8 cellular contexts compared by ENCODE assay signal in genomic region chr11:59669611-59670009, GRCh38. TPM values are rescaled to one million over a fixed set of nuclear protein-coding genes. Genes with fewer than 3 reads are reported as not detected.
DNase-seq lines count a peak whose midpoint lies in the region; ATAC-seq, FAIRE-seq and TF ChIP-seq lines count a peak whose summit lies in the region.

No MANE protein-coding gene starts in this region.

- H3K27ac Mint-ChIP-seq in CD4-positive, alpha-beta T cell = peak overlapping the region; percentile 99
- peak overlapping the region; percentile 97 for H3K27ac Mint-ChIP-seq in activated T-helper 1 cell treated with anti-CD3 and anti-CD28 coated beads, Interleukin-12 subunit alpha, Interleukin-12 subunit beta, Interleukin-2, Interleukin-4 antibody, amounts not matched to agents 30 ng/mL and 10 ng/mL and 1 ng/mL, durations not matched to agents 14 hours and 24 hours and 36 hours

- peak in 1 of 10 experiments; percentile 2 for DNase-seq in CD4-positive, alpha-beta T cell
- no peak for DNase-seq in HFF-Myc (ENCODE audit: extremely low read depth, low read depth)
- DNase-seq in activated T-helper 1 cell treated with anti-CD3 and anti-CD28 coated beads, Interleukin-12 subunit alpha, Interleukin-12 subunit beta, Interleukin-2, Interleukin-4 antibody, amounts not matched to agents 30 ng/mL and 10 ng/mL and 1 ng/mL, durations not matched to agents 14 hours and 24 hours and 36 hours (ENCODE audit: low spot score) = no peak
- DNase-seq in Right ventricle myocardium superior = peak; percentile 59
- peak in 3 of 6 donors; percentile 38 to 70 (median 64) for DNase-seq in pancreas
- DNase-seq in NCI-H748 treated with DMSO at 0.1 percent for 48 hours (lab: John Stamatoyannopoulos, UW) = no peak
- no peak for DNase-seq in UCSD-AML1 (lab: John Stamatoyannopoulos, UW; ENCODE audit: unreplicated experiment)

- H3K36me3 ChIP-seq in pancreas = peaks cover 0 to 11% (median 4%) of the 10 kb centered on the region in 3 donors

- H3K27ac ChIP-seq in CD4-positive, alpha-beta T cell (ENCODE audit: low read depth, low read length) = peak overlapping the region; percentile 98
- peak overlapping the region; percentile 87 to 95 (median 92) for H3K27ac ChIP-seq in pancreas

- intact Hi-C loops in CD4-positive, alpha-beta T cell (cut with DNase I, micrococcal nuclease) = loop anchor here (1.0 to 10.0 kb wide), 8 partner anchors 53 to 525 kb away; partner anchors contain the start of genes DTX4 (in 1 of the 2), FAM111A (in 1 of the 2), MRPL16 (in 1 of the 2) and STX3 (in 1 of the 2)
- intact Hi-C loops in activated T-helper 1 cell treated with anti-CD3 and anti-CD28 coated beads, Interleukin-12 subunit alpha, Interleukin-12 subunit beta, Interleukin-2, Interleukin-4 antibody, amounts not matched to agents 30 ng/mL and 10 ng/mL and 1 ng/mL, durations not matched to agents 14 hours and 24 hours and 36 hours (cut with micrococcal nuclease) = loop anchor here (1.0 to 2.0 kb wide), 10 partner anchors 53 to 1929 kb away; partner anchors contain the start of genes FAM111A, FAM111B, MRPL16 and SELENOH
- intact Hi-C loops in Right ventricle myocardium superior (cut with DNase I) (loop anchor here (5.0 to 10.0 kb wide), 2 partner anchors 52 to 135 kb away; partner anchors contain the start of gene OSBP), pancreas (cut with DNase I) (no loop called here)

- H3K9me3 Mint-ChIP-seq in CD4-positive, alpha-beta T cell = no peaks in the 10 kb centered on the region
- no peaks in the 10 kb centered on the region for H3K9me3 Mint-ChIP-seq in activated T-helper 1 cell treated with anti-CD3 and anti-CD28 coated beads, Interleukin-12 subunit alpha, Interleukin-12 subunit beta, Interleukin-2, Interleukin-4 antibody, amounts not matched to agents 30 ng/mL and 10 ng/mL and 1 ng/mL, durations not matched to agents 14 hours and 24 hours and 36 hours

- H3K27me3 Mint-ChIP-seq in CD4-positive, alpha-beta T cell = no peaks in the 10 kb centered on the region
- H3K27me3 Mint-ChIP-seq in activated T-helper 1 cell treated with anti-CD3 and anti-CD28 coated beads, Interleukin-12 subunit alpha, Interleukin-12 subunit beta, Interleukin-2, Interleukin-4 antibody, amounts not matched to agents 30 ng/mL and 10 ng/mL and 1 ng/mL, durations not matched to agents 14 hours and 24 hours and 36 hours (ENCODE audit: insufficient read depth) = peaks cover 2% of the 10 kb centered on the region

- H3K4me1 ChIP-seq in pancreas = peaks cover 7 to 11% (median 8%) of the 10 kb centered on the region in 3 donors

- 5 to 6% methylated on average over 22 of the region's 22 CpGs for WGBS in pancreas, 2 donors

- no peak for ATAC-seq in CD4-positive, alpha-beta T cell (ENCODE audit: poor library complexity)
- ATAC-seq in Right ventricle myocardium superior (ENCODE audit: poor library complexity) (peak; percentile 54), pancreas (peak in 3 of 4 donors; percentile 32 to 44 (median 41)), HG03457 (IDR thresholded peaks at IDR 0.05; ENCODE audit: unreplicated experiment) (no peak)

- H3K4me3 ChIP-seq in HFF-Myc (replicated peaks; ENCODE audit: low read depth, low read length) (peak overlapping the region; percentile 81), pancreas (peak overlapping the region; percentile 11 to 86 (median 56))

- peaks cover 43% of the 10 kb centered on the region for H3K36me3 Mint-ChIP-seq in CD4-positive, alpha-beta T cell (ENCODE audit: low read depth)
- peaks cover 31% of the 10 kb centered on the region for H3K36me3 Mint-ChIP-seq in activated T-helper 1 cell treated with anti-CD3 and anti-CD28 coated beads, Interleukin-12 subunit alpha, Interleukin-12 subunit beta, Interleukin-2, Interleukin-4 antibody, amounts not matched to agents 30 ng/mL and 10 ng/mL and 1 ng/mL, durations not matched to agents 14 hours and 24 hours and 36 hours (ENCODE audit: low read depth)

- H3K9me3 ChIP-seq in CD4-positive, alpha-beta T cell (ENCODE audit: control insufficient read depth, low read length) = no peaks in the 10 kb centered on the region
- H3K9me3 ChIP-seq in pancreas = no peaks in the 10 kb centered on the region

- POLR2A ChIA-PET in CD4-positive, alpha-beta T cell (lab: Charles Lee) = interaction anchor here (0.6 to 5.2 kb wide), 27 partner anchors 8 to 1692 kb away, joined by 3 to 130 read pairs (median 4); partner anchors contain the start of genes CYB561A3, MRPL16, OSBP and TMEM138

- FAIRE-seq in pancreas (lab: Jason Lieb, UNC) = no peak

- TF ChIP-seq CTCF in CD4-positive, alpha-beta T cell (IDR thresholded peaks at IDR 0.05) = no peak
- TF ChIP-seq CTCF in HFF-Myc (IDR thresholded peaks at IDR 0.05; ENCODE audit: low read depth, low read length, missing control alignments) (no peak), pancreas (IDR thresholded peaks at IDR 0.05) (no peak)

- H3K4me3 Mint-ChIP-seq in CD4-positive, alpha-beta T cell = peak overlapping the region; percentile 99
- peak overlapping the region; percentile 92 for H3K4me3 Mint-ChIP-seq in activated T-helper 1 cell treated with anti-CD3 and anti-CD28 coated beads, Interleukin-12 subunit alpha, Interleukin-12 subunit beta, Interleukin-2, Interleukin-4 antibody, amounts not matched to agents 30 ng/mL and 10 ng/mL and 1 ng/mL, durations not matched to agents 14 hours and 24 hours and 36 hours

- no peaks in the 10 kb centered on the region for H3K27me3 ChIP-seq in CD4-positive, alpha-beta T cell (ENCODE audit: control insufficient read depth, insufficient read depth, low read length)
- H3K27me3 ChIP-seq in pancreas = no peaks in the 10 kb centered on the region

- peaks cover 49% of the 10 kb centered on the region for H3K4me1 Mint-ChIP-seq in CD4-positive, alpha-beta T cell (ENCODE audit: low read depth)
- peaks cover 41% of the 10 kb centered on the region for H3K4me1 Mint-ChIP-seq in activated T-helper 1 cell treated with anti-CD3 and anti-CD28 coated beads, Interleukin-12 subunit alpha, Interleukin-12 subunit beta, Interleukin-2, Interleukin-4 antibody, amounts not matched to agents 30 ng/mL and 10 ng/mL and 1 ng/mL, durations not matched to agents 14 hours and 24 hours and 36 hours (ENCODE audit: low read depth)

- CTCF ChIA-PET in CD4-positive, alpha-beta T cell (lab: Charles Lee) = interaction anchor here (0.7 to 1.3 kb wide), 5 partner anchors 11 to 1776 kb away, joined by 3 to 6 read pairs (median 4); no protein-coding TSS in a partner anchor

RNA-seq across cellular contexts. Expression of gene PATL1, which starts 0.8 kb away (rescaled TPM):
- 10 to 100 TPM; 51.8 to 55.2 TPM for total RNA-seq in CD4-positive, alpha-beta T cell
- total RNA-seq in activated T-helper 1 cell treated with anti-CD3 and anti-CD28 coated beads, Interleukin-12 subunit alpha, Interleukin-12 subunit beta, Interleukin-2, Interleukin-4 antibody, amounts not matched to agents 30 ng/mL and 10 ng/mL and 1 ng/mL, durations not matched to agents 14 hours and 24 hours and 36 hours = 68.7 and 74.0 TPM in 2 replicates
- total RNA-seq in Right ventricle myocardium superior (21.6 TPM), pancreas (10 to 100 TPM in 2 of 6 donors, 1 to 10 TPM in 4; 6.5 to 12.9 (median 8.1) TPM)
- polyA plus RNA-seq in pancreas = 1 to 10 TPM; 4.5 to 6.8 TPM

RNA-seq across cellular contexts. Expression of gene OR10V1, which starts 44.0 kb away (rescaled TPM):
- total RNA-seq in CD4-positive, alpha-beta T cell = not detected
- total RNA-seq in activated T-helper 1 cell treated with anti-CD3 and anti-CD28 coated beads, Interleukin-12 subunit alpha, Interleukin-12 subunit beta, Interleukin-2, Interleukin-4 antibody, amounts not matched to agents 30 ng/mL and 10 ng/mL and 1 ng/mL, durations not matched to agents 14 hours and 24 hours and 36 hours = not detected in 2 replicates
- total RNA-seq in Right ventricle myocardium superior (not detected), pancreas (not detected)
- polyA plus RNA-seq in pancreas = not detected

RNA-seq across cellular contexts. Expression of gene OSBP, which starts 54.0 kb away (rescaled TPM):
- 10 to 100 TPM; 54.9 to 58.2 TPM for total RNA-seq in CD4-positive, alpha-beta T cell
- total RNA-seq in activated T-helper 1 cell treated with anti-CD3 and anti-CD28 coated beads, Interleukin-12 subunit alpha, Interleukin-12 subunit beta, Interleukin-2, Interleukin-4 antibody, amounts not matched to agents 30 ng/mL and 10 ng/mL and 1 ng/mL, durations not matched to agents 14 hours and 24 hours and 36 hours = 40.5 and 41.7 TPM in 2 replicates
- total RNA-seq in Right ventricle myocardium superior (33.1 TPM), pancreas (10 to 100 TPM; 32.8 to 39.7 (median 35.8) TPM)
- 10 to 100 TPM; 12.4 to 23.5 TPM for polyA plus RNA-seq in pancreas

Comparison
In these comparisons a context has a peak if more than half of its experiments do, and no peak if none do; other contexts are left out.
1. ATAC-seq: peak in Right ventricle myocardium superior (single experiment) and pancreas (3 of 4); none in CD4-positive, alpha-beta T cell (single experiment) and HG03457 (single experiment).
2. intact Hi-C loops: an anchor here in CD4-positive, alpha-beta T cell (1.0 to 10.0 kb wide), activated T-helper 1 cell treated with anti-CD3 and anti-CD28 coated beads, Interleukin-12 subunit alpha, Interleukin-12 subunit beta, Interleukin-2, Interleukin-4 antibody, amounts not matched to agents 30 ng/mL and 10 ng/mL and 1 ng/mL, durations not matched to agents 14 hours and 24 hours and 36 hours (1.0 to 2.0 kb wide) and Right ventricle myocardium superior (5.0 to 10.0 kb wide); none called in pancreas.